13 cellular contexts compared by ENCODE assay signal in the genomic region with DNA sequence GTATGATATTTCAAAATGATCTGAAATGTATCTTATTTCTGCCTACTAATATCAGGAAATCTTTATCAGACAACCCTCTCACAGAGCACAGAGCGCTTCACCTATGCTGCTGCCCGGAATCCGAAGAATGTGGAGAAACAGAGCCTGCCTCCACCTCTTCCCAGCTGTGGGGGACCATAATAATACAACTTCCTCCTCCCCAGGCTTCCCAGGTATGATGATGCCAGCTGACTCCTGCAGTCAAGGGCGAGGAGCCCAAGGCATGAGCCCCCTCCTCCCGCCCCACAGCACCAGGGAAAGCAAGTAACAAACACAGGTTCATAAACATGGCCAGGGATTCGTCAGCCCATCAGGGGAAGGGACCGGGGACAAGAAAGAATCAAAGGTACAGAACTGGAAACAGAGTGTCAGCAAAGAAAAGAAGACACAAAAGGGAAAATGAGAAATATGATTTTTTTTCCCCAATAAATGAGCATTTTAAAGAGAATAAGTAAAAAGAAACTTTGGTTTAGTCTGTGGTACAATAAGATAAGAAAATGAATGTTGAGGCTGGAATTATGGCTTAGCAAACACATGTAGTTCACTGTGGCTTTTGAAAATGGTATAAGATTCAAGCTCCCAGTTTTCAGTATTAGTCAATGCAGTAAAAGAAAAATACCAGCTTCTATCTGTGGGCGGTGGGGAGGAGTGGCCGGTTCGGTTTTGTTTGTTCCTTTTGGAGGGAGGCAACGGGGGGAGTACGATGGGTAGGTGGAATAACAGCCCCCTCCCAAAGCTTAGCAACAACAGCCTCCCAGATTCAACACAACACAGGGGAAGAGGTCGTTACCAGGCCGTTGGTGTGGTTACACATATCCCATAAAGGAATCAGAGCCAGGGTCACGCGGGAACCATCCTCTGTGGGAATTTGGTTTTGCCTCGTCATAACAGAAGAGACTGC.
DNase-seq lines count a peak whose midpoint lies in the region; ATAC-seq lines count a peak whose summit lies in the region.
"Had no signal": no experiment of that assay in that cellular context is flagged by ENCODE, and none has a peak within 500 bp of the region (broad histone marks: within the 10 kb centered on the region; RNA-seq: fewer than 3 reads in every experiment).

No MANE protein-coding gene starts in this region.

- H3K4me1 Mint-ChIP-seq in activated CD8-positive, alpha-beta memory T cell treated with anti-CD3 and anti-CD28 coated beads, Interleukin-2, amount 10 ng/mL, durations not matched to agents 7 days and 5 days: peaks cover 23% of the 10 kb centered on the region
- peaks cover 16% of the 10 kb centered on the region for H3K4me1 Mint-ChIP-seq in activated T-helper 1 cell treated with anti-CD3 and anti-CD28 coated beads, Interleukin-12 subunit alpha, Interleukin-12 subunit beta, Interleukin-2, Interleukin-4 antibody, amounts not matched to agents 30 ng/mL and 10 ng/mL and 1 ng/mL, durations not matched to agents 14 hours and 24 hours and 36 hours (ENCODE audit: low read depth)

- intact Hi-C loops in activated T-helper 1 cell treated with anti-CD3 and anti-CD28 coated beads, Interleukin-12 subunit alpha, Interleukin-12 subunit beta, Interleukin-2, Interleukin-4 antibody, amounts not matched to agents 30 ng/mL and 10 ng/mL and 1 ng/mL, durations not matched to agents 14 hours and 24 hours and 36 hours (cut with micrococcal nuclease): loop anchor here (10.0 kb wide), 1 partner anchor 178 kb away; no protein-coding TSS in a partner anchor

- ATAC-seq in activated CD8-positive, alpha-beta memory T cell treated with anti-CD3 and anti-CD28 coated beads, Interleukin-2, amount 10 ng/mL, durations not matched to agents 7 days and 5 days: no peak
- ATAC-seq in HG03095 (IDR thresholded peaks at IDR 0.05; ENCODE audit: unreplicated experiment): no peak
- no peak for ATAC-seq in HG03457 (IDR thresholded peaks at IDR 0.05; ENCODE audit: unreplicated experiment)

- peak overlapping the region; percentile 17; the same call in 1 of the 2 replicates for H3K4me3 ChIP-seq in iPS-18c (ENCODE audit: insufficient read depth, low read depth, low read length)
- H3K4me3 ChIP-seq: uterus had no signal

- peaks cover 16% of the 10 kb centered on the region for H3K36me3 Mint-ChIP-seq in activated CD8-positive, alpha-beta memory T cell treated with anti-CD3 and anti-CD28 coated beads, Interleukin-2, amount 10 ng/mL, durations not matched to agents 7 days and 5 days
- peaks cover 16% of the 10 kb centered on the region for H3K36me3 Mint-ChIP-seq in activated T-helper 1 cell treated with anti-CD3 and anti-CD28 coated beads, Interleukin-12 subunit alpha, Interleukin-12 subunit beta, Interleukin-2, Interleukin-4 antibody, amounts not matched to agents 30 ng/mL and 10 ng/mL and 1 ng/mL, durations not matched to agents 14 hours and 24 hours and 36 hours (ENCODE audit: low read depth)

- H3K27me3 Mint-ChIP-seq in activated CD8-positive, alpha-beta memory T cell treated with anti-CD3 and anti-CD28 coated beads, Interleukin-2, amount 10 ng/mL, durations not matched to agents 7 days and 5 days: no peaks in the 10 kb centered on the region
- H3K27me3 Mint-ChIP-seq in activated T-helper 1 cell treated with anti-CD3 and anti-CD28 coated beads, Interleukin-12 subunit alpha, Interleukin-12 subunit beta, Interleukin-2, Interleukin-4 antibody, amounts not matched to agents 30 ng/mL and 10 ng/mL and 1 ng/mL, durations not matched to agents 14 hours and 24 hours and 36 hours (ENCODE audit: insufficient read depth): no peaks in the 10 kb centered on the region

- no peaks in the 10 kb centered on the region for H3K9me3 Mint-ChIP-seq in activated CD8-positive, alpha-beta memory T cell treated with anti-CD3 and anti-CD28 coated beads, Interleukin-2, amount 10 ng/mL, durations not matched to agents 7 days and 5 days (ENCODE audit: low read depth)
- H3K9me3 Mint-ChIP-seq in activated T-helper 1 cell treated with anti-CD3 and anti-CD28 coated beads, Interleukin-12 subunit alpha, Interleukin-12 subunit beta, Interleukin-2, Interleukin-4 antibody, amounts not matched to agents 30 ng/mL and 10 ng/mL and 1 ng/mL, durations not matched to agents 14 hours and 24 hours and 36 hours: no peaks in the 10 kb centered on the region

- no peaks in the 10 kb centered on the region for H3K9me3 ChIP-seq in iPS-18c (ENCODE audit: control insufficient read depth, insufficient read depth, low read length)
- H3K9me3 ChIP-seq: neutrophil, uterus had no signal

- peak overlapping the region; percentile 44 for H3K27ac Mint-ChIP-seq in activated CD8-positive, alpha-beta memory T cell treated with anti-CD3 and anti-CD28 coated beads, Interleukin-2, amount 10 ng/mL, durations not matched to agents 7 days and 5 days
- H3K27ac Mint-ChIP-seq in activated T-helper 1 cell treated with anti-CD3 and anti-CD28 coated beads, Interleukin-12 subunit alpha, Interleukin-12 subunit beta, Interleukin-2, Interleukin-4 antibody, amounts not matched to agents 30 ng/mL and 10 ng/mL and 1 ng/mL, durations not matched to agents 14 hours and 24 hours and 36 hours: peak overlapping the region; percentile 14

- CTCF ChIA-PET in activated CD8-positive, alpha-beta memory T cell treated with anti-CD3 and anti-CD28 coated beads, Interleukin-2, amount 10 ng/mL, durations not matched to agents 7 days and 5 days (lab: Charles Lee): interaction anchor here (0.8 to 10.0 kb wide), 2 partner anchors 10 to 20 kb away, joined by 3 to 158 read pairs; no protein-coding TSS in a partner anchor

- no peak for DNase-seq in activated CD8-positive, alpha-beta memory T cell treated with anti-CD3 and anti-CD28 coated beads, Interleukin-2, amount 10 ng/mL, durations not matched to agents 7 days and 5 days
- no peak for DNase-seq in activated CD8-positive, alpha-beta memory T cell treated with anti-CD3 and anti-CD28 coated beads for 24 hours
- DNase-seq in activated T-helper 1 cell treated with anti-CD3 and anti-CD28 coated beads, Interleukin-12 subunit alpha, Interleukin-12 subunit beta, Interleukin-2, Interleukin-4 antibody, amounts not matched to agents 30 ng/mL and 10 ng/mL and 1 ng/mL, durations not matched to agents 14 hours and 24 hours and 36 hours (ENCODE audit: low spot score): no peak
- peak; percentile 17 to 24 for DNase-seq in stimulated activated CD8-positive, alpha-beta memory T cell treated with anti-CD3 and anti-CD28 coated beads, Interleukin-15, amount 100 ng/mL, for 48 hours (ENCODE audit: low read depth in 2 of 2)
- no peak for DNase-seq in T-helper 9 cell
- DNase-seq: DMS79 treated with DMSO at 0.1 percent for 48 hours, Kasumi-1, NCI-H2227 treated with DMSO at 0.1 percent for 48 hours, uterus had no signal

- H3K4me3 Mint-ChIP-seq in activated CD8-positive, alpha-beta memory T cell treated with anti-CD3 and anti-CD28 coated beads, Interleukin-2, amount 10 ng/mL, durations not matched to agents 7 days and 5 days: no peak overlapping the region
- no peak overlapping the region for H3K4me3 Mint-ChIP-seq in activated T-helper 1 cell treated with anti-CD3 and anti-CD28 coated beads, Interleukin-12 subunit alpha, Interleukin-12 subunit beta, Interleukin-2, Interleukin-4 antibody, amounts not matched to agents 30 ng/mL and 10 ng/mL and 1 ng/mL, durations not matched to agents 14 hours and 24 hours and 36 hours

Comparison
In these comparisons a context has a peak if more than half of its experiments do, and no peak if none do; other contexts are left out.
1. DNase-seq: peak in stimulated activated CD8-positive, alpha-beta memory T cell treated with anti-CD3 and anti-CD28 coated beads, Interleukin-15, amount 100 ng/mL, for 48 hours (2 of 2); none in activated CD8-positive, alpha-beta memory T cell treated with anti-CD3 and anti-CD28 coated beads, Interleukin-2, amount 10 ng/mL, durations not matched to agents 7 days and 5 days (single experiment), activated CD8-positive, alpha-beta memory T cell treated with anti-CD3 and anti-CD28 coated beads for 24 hours (single experiment), activated T-helper 1 cell treated with anti-CD3 and anti-CD28 coated beads, Interleukin-12 subunit alpha, Interleukin-12 subunit beta, Interleukin-2, Interleukin-4 antibody, amounts not matched to agents 30 ng/mL and 10 ng/mL and 1 ng/mL, durations not matched to agents 14 hours and 24 hours and 36 hours (single experiment) and T-helper 9 cell (single experiment).